Comparison of ENCODE assay signal across 1 cellular context in the genomic region with DNA sequence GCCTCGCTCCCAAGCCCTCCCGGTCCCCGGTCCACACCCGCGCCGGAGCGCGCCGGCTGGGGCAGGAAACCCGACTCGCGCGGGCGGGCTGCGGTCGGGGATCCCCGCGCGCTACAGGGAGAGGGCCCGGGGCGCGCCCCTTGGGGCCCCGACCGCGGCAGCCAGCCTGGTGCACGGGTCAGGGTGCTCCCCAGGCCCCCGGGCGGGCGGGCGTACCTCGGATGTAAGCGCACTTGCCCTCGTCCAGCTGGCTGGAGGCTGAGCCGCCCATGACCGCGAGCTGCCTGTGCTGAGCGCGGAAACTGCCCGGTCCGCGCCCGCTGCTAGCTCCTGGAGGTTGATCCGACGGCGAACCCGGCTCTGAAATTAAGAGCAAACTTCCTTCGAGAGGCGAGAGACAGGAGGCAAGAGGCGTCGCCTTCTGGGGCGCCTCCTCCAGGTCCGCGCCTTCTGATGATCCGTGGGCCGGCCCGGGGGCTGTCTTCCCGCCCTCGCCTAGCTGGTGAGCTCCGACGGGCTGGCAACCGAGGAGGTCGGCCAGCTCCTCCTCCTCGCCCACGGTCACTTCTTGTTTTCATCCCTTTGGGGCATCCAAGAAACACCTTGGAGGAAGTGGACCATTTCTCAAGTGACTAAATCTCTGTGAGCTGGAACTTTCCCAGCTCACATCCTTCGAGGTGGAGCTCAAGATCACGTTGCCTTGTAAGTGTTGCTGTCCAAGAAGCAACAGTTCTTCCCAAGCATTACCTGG.
A peak's percentile ranks its signal among the peaks of the same experiment; 100 is the strongest.
TF ChIP-seq lines count a peak whose summit lies in the region.

A gene with protein sequence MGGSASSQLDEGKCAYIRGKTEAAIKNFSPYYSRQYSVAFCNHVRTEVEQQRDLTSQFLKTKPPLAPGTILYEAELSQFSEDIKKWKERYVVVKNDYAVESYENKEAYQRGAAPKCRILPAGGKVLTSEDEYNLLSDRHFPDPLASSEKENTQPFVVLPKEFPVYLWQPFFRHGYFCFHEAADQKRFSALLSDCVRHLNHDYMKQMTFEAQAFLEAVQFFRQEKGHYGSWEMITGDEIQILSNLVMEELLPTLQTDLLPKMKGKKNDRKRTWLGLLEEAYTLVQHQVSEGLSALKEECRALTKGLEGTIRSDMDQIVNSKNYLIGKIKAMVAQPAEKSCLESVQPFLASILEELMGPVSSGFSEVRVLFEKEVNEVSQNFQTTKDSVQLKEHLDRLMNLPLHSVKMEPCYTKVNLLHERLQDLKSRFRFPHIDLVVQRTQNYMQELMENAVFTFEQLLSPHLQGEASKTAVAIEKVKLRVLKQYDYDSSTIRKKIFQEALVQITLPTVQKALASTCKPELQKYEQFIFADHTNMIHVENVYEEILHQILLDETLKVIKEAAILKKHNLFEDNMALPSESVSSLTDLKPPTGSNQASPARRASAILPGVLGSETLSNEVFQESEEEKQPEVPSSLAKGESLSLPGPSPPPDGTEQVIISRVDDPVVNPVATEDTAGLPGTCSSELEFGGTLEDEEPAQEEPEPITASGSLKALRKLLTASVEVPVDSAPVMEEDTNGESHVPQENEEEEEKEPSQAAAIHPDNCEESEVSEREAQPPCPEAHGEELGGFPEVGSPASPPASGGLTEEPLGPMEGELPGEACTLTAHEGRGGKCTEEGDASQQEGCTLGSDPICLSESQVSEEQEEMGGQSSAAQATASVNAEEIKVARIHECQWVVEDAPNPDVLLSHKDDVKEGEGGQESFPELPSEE (minus strand): TSS at position 423 of the 751 bp plus-strand sequence. CDS start 152 bp downstream, at position 271.

TF ChIP-seq in HEK293, 187 proteins besides CTCF, POLR2A, EP300 and RAD21 (continued from another document and continues in another):
- peak; percentile 58; the same call in 1 of the 2 replicates for TF ChIP-seq ZNF24 (tag by site-specific recombination; IDR thresholded peaks at IDR 0.05)
- peak; percentile 92 for TF ChIP-seq SCRT2 (tag by site-specific recombination; IDR thresholded peaks at IDR 0.05)
- TF ChIP-seq ZNF404 (tag by site-specific recombination; IDR thresholded peaks at IDR 0.05) = no peak
- TF ChIP-seq, protein P1, sequence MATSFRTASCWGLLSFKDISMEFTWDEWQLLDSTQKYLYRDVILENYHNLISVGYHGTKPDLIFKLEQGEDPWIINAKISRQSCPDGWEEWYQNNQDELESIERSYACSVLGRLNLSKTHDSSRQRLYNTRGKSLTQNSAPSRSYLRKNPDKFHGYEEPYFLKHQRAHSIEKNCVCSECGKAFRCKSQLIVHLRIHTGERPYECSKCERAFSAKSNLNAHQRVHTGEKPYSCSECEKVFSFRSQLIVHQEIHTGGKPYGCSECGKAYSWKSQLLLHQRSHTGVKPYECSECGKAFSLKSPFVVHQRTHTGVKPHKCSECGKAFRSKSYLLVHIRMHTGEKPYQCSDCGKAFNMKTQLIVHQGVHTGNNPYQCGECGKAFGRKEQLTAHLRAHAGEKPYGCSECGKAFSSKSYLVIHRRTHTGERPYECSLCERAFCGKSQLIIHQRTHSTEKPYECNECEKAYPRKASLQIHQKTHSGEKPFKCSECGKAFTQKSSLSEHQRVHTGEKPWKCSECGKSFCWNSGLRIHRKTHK (tag by site-specific recombination; IDR thresholded peaks at IDR 0.05) = no peak
- TF ChIP-seq ZNF133 (tag by site-specific recombination; IDR thresholded peaks at IDR 0.05) = no peak
- TF ChIP-seq, protein P2, sequence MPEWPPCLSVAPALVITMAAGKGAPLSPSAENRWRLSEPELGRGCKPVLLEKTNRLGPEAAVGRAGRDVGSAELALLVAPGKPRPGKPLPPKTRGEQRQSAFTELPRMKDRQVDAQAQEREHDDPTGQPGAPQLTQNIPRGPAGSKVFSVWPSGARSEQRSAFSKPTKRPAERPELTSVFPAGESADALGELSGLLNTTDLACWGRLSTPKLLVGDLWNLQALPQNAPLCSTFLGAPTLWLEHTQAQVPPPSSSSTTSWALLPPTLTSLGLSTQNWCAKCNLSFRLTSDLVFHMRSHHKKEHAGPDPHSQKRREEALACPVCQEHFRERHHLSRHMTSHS (tag by site-specific recombination; IDR thresholded peaks at IDR 0.05) = no peak
- TF ChIP-seq ZFP3 (tag by site-specific recombination; IDR thresholded peaks at IDR 0.05; ENCODE audit: low read depth) = no peak
- no peak for TF ChIP-seq ZNF248 (tag by site-specific recombination; IDR thresholded peaks at IDR 0.05)
- TF ChIP-seq, protein P3, sequence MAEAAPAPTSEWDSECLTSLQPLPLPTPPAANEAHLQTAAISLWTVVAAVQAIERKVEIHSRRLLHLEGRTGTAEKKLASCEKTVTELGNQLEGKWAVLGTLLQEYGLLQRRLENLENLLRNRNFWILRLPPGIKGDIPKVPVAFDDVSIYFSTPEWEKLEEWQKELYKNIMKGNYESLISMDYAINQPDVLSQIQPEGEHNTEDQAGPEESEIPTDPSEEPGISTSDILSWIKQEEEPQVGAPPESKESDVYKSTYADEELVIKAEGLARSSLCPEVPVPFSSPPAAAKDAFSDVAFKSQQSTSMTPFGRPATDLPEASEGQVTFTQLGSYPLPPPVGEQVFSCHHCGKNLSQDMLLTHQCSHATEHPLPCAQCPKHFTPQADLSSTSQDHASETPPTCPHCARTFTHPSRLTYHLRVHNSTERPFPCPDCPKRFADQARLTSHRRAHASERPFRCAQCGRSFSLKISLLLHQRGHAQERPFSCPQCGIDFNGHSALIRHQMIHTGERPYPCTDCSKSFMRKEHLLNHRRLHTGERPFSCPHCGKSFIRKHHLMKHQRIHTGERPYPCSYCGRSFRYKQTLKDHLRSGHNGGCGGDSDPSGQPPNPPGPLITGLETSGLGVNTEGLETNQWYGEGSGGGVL (tag by site-specific recombination; IDR thresholded peaks at IDR 0.05) = no peak
- no peak for TF ChIP-seq ZNF140 (tag by site-specific recombination; IDR thresholded peaks at IDR 0.05)
- no peak for TF ChIP-seq ZNF664 (tag by site-specific recombination; IDR thresholded peaks at IDR 0.05)
- TF ChIP-seq, protein P4, sequence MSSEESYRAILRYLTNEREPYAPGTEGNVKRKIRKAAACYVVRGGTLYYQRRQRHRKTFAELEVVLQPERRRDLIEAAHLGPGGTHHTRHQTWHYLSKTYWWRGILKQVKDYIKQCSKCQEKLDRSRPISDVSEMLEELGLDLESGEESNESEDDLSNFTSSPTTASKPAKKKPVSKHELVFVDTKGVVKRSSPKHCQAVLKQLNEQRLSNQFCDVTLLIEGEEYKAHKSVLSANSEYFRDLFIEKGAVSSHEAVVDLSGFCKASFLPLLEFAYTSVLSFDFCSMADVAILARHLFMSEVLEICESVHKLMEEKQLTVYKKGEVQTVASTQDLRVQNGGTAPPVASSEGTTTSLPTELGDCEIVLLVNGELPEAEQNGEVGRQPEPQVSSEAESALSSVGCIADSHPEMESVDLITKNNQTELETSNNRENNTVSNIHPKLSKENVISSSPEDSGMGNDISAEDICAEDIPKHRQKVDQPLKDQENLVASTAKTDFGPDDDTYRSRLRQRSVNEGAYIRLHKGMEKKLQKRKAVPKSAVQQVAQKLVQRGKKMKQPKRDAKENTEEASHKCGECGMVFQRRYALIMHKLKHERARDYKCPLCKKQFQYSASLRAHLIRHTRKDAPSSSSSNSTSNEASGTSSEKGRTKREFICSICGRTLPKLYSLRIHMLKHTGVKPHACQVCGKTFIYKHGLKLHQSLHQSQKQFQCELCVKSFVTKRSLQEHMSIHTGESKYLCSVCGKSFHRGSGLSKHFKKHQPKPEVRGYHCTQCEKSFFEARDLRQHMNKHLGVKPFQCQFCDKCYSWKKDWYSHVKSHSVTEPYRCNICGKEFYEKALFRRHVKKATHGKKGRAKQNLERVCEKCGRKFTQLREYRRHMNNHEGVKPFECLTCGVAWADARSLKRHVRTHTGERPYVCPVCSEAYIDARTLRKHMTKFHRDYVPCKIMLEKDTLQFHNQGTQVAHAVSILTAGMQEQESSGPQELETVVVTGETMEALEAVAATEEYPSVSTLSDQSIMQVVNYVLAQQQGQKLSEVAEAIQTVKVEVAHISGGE (tag by site-specific recombination; conservative IDR thresholded peaks at IDR 0.05; ENCODE audit: low read depth) = peak; percentile 81
- TF ChIP-seq ZNF426 (tag by site-specific recombination; IDR thresholded peaks at IDR 0.05) = no peak
- TF ChIP-seq ZNF223 (tag by site-specific recombination; IDR thresholded peaks at IDR 0.05) = no peak
- no peak for TF ChIP-seq ZNF776 (tag by site-specific recombination; IDR thresholded peaks at IDR 0.05; ENCODE audit: borderline replicate concordance)
- TF ChIP-seq, protein P5, sequence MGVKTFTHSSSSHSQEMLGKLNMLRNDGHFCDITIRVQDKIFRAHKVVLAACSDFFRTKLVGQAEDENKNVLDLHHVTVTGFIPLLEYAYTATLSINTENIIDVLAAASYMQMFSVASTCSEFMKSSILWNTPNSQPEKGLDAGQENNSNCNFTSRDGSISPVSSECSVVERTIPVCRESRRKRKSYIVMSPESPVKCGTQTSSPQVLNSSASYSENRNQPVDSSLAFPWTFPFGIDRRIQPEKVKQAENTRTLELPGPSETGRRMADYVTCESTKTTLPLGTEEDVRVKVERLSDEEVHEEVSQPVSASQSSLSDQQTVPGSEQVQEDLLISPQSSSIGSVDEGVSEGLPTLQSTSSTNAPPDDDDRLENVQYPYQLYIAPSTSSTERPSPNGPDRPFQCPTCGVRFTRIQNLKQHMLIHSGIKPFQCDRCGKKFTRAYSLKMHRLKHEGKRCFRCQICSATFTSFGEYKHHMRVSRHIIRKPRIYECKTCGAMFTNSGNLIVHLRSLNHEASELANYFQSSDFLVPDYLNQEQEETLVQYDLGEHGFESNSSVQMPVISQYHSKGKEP (tag by site-specific recombination; IDR thresholded peaks at IDR 0.05) = no peak
- TF ChIP-seq ZNF549 (tag by site-specific recombination; IDR thresholded peaks at IDR 0.05) = no peak; the same call in 1 of the 2 replicates
- TF ChIP-seq ZBTB1 (tag by site-specific recombination; IDR thresholded peaks at IDR 0.05) = no peak
- peak; percentile 16 for TF ChIP-seq ZXDB (tag by site-specific recombination; IDR thresholded peaks at IDR 0.05)
- TF ChIP-seq ZNF501 (tag by site-specific recombination; IDR thresholded peaks at IDR 0.05) = peak; percentile 58; the same call in 1 of the 2 replicates
- TF ChIP-seq ZNF121 (tag by site-specific recombination; IDR thresholded peaks at IDR 0.05) = no peak
- TF ChIP-seq SP2 (tag by site-specific recombination; IDR thresholded peaks at IDR 0.05) = peak; percentile 77
- 0 out of 2 replicates have a peak, but pooled peaks have one; percentile 28 for TF ChIP-seq KLF16 (tag by site-specific recombination; IDR thresholded peaks at IDR 0.05)
- TF ChIP-seq, protein P6, sequence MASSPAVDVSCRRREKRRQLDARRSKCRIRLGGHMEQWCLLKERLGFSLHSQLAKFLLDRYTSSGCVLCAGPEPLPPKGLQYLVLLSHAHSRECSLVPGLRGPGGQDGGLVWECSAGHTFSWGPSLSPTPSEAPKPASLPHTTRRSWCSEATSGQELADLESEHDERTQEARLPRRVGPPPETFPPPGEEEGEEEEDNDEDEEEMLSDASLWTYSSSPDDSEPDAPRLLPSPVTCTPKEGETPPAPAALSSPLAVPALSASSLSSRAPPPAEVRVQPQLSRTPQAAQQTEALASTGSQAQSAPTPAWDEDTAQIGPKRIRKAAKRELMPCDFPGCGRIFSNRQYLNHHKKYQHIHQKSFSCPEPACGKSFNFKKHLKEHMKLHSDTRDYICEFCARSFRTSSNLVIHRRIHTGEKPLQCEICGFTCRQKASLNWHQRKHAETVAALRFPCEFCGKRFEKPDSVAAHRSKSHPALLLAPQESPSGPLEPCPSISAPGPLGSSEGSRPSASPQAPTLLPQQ (tag by site-specific recombination; IDR thresholded peaks at IDR 0.05) = no peak
- no peak for TF ChIP-seq ZNF211 (tag by site-specific recombination; IDR thresholded peaks at IDR 0.05; ENCODE audit: low read depth)
- TF ChIP-seq, protein P7, sequence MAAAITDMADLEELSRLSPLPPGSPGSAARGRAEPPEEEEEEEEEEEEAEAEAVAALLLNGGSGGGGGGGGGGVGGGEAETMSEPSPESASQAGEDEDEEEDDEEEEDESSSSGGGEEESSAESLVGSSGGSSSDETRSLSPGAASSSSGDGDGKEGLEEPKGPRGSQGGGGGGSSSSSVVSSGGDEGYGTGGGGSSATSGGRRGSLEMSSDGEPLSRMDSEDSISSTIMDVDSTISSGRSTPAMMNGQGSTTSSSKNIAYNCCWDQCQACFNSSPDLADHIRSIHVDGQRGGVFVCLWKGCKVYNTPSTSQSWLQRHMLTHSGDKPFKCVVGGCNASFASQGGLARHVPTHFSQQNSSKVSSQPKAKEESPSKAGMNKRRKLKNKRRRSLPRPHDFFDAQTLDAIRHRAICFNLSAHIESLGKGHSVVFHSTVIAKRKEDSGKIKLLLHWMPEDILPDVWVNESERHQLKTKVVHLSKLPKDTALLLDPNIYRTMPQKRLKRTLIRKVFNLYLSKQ (tag by site-specific recombination; IDR thresholded peaks at IDR 0.05; ENCODE audit: borderline replicate concordance) = no peak
- TF ChIP-seq, protein P8, sequence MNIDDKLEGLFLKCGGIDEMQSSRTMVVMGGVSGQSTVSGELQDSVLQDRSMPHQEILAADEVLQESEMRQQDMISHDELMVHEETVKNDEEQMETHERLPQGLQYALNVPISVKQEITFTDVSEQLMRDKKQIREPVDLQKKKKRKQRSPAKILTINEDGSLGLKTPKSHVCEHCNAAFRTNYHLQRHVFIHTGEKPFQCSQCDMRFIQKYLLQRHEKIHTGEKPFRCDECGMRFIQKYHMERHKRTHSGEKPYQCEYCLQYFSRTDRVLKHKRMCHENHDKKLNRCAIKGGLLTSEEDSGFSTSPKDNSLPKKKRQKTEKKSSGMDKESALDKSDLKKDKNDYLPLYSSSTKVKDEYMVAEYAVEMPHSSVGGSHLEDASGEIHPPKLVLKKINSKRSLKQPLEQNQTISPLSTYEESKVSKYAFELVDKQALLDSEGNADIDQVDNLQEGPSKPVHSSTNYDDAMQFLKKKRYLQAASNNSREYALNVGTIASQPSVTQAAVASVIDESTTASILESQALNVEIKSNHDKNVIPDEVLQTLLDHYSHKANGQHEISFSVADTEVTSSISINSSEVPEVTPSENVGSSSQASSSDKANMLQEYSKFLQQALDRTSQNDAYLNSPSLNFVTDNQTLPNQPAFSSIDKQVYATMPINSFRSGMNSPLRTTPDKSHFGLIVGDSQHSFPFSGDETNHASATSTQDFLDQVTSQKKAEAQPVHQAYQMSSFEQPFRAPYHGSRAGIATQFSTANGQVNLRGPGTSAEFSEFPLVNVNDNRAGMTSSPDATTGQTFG (tag by site-specific recombination; IDR thresholded peaks at IDR 0.05; ENCODE audit: borderline replicate concordance) = no peak
- TF ChIP-seq GLIS2 (tag by site-specific recombination; IDR thresholded peaks at IDR 0.05) = peak; percentile 76
- no peak for TF ChIP-seq ZNF514 (tag by site-specific recombination; IDR thresholded peaks at IDR 0.05)
- no peak for TF ChIP-seq PRDM1 (tag by site-specific recombination; IDR thresholded peaks at IDR 0.05)
- no peak for TF ChIP-seq GLI4 (tag by site-specific recombination; IDR thresholded peaks at IDR 0.05)
- no peak for TF ChIP-seq SETDB1 (IDR thresholded peaks at IDR 0.05; ENCODE audit: insufficient read length, low read length)
- TF ChIP-seq ZFP69B (tag by site-specific recombination; IDR thresholded peaks at IDR 0.05) = no peak
